In genomic region chr9:83304686-83305085, GRCh38 we compare ENCODE assay signal across 12 cellular contexts.
DNase-seq lines count a peak whose midpoint lies in the region; ATAC-seq and TF ChIP-seq lines count a peak whose summit lies in the region.
"Had no signal": no experiment of that assay in that cellular context is flagged by ENCODE, and none has a peak within 500 bp of the region (broad histone marks: within the 10 kb centered on the region; RNA-seq: fewer than 3 reads in every experiment).

No MANE protein-coding gene starts in this region.

- H3K4me3 ChIP-seq in foreskin fibroblast (ENCODE audit: low read depth in 1 of 2, low read length in 2 of 2): no peak overlapping the region
- no peak overlapping the region for H3K4me3 ChIP-seq in ovary
- no peak overlapping the region for H3K4me3 ChIP-seq in OCI-LY7 (ENCODE audit: low read depth, low read length, poor library complexity, severe bottlenecking)

- no peak overlapping the region for H2AFZ ChIP-seq in OCI-LY7 (ENCODE audit: low read length)

- H3K27me3 ChIP-seq in ovary: no peaks in the 10 kb centered on the region

- no peak for TF ChIP-seq POLR2A in ovary (IDR thresholded peaks at IDR 0.05)
- no peak for TF ChIP-seq POLR2A in GM18505 (IDR thresholded peaks at IDR 0.05; ENCODE audit: borderline replicate concordance, extremely low read depth, insufficient read depth, insufficient read length)

- H3K9me3 ChIP-seq in ovary (no peaks in the 10 kb centered on the region), OCI-LY7 (ENCODE audit: low read length) (no peaks in the 10 kb centered on the region)

- H3K9me2 ChIP-seq in OCI-LY7 (ENCODE audit: insufficient read depth, low read length): no peaks in the 10 kb centered on the region

- POLR2A ChIA-PET in OCI-LY7 (lab: Charles Lee): no interaction called here

- no peaks in the 10 kb centered on the region for H3K79me2 ChIP-seq in OCI-LY7 (ENCODE audit: insufficient read depth, low read depth, low read length)

- H4K20me1 ChIP-seq in OCI-LY7 (ENCODE audit: insufficient read depth, low read length): no peaks in the 10 kb centered on the region

- no TSS peak for BruUV-seq in OCI-LY7 (replicated peaks; lab: Mats Ljungman, UMichigan)

- WGBS in ovary, 3 donors: 2 to 5% (median 5%) methylated on average over 8 of the region's 8 CpGs

- H3K4me1 ChIP-seq in ovary (ENCODE audit: insufficient read depth) (peaks cover 17% of the 10 kb centered on the region), OCI-LY7 (ENCODE audit: insufficient read depth, low read length, poor library complexity, severe bottlenecking) (no peaks in the 10 kb centered on the region)

- H3K27ac ChIP-seq in ovary: peak overlapping the region in 1 of 2 donors; percentile 54
- no peak overlapping the region for H3K27ac ChIP-seq in OCI-LY7 (ENCODE audit: low read depth, low read length, poor library complexity, severe bottlenecking)
- H3K27ac ChIP-seq: epithelial cell of prostate had no signal

- no peak overlapping the region for H3K4me2 ChIP-seq in OCI-LY7 (ENCODE audit: low read length)

- DNase-seq in C1 segment of cervical spinal cord (lab: John Stamatoyannopoulos, UW) (peak in 11 of 14 donors; percentile 18 to 76 (median 58)), NCI-H446 (lab: John Stamatoyannopoulos, UW) (peak; percentile 70 to 90), foreskin fibroblast (peak; percentile 73 to 90), ovary (peak; percentile 89 to 92 (median 90)), OCI-LY7 (ENCODE audit: low spot score) (no peak)
- DNase-seq in activated CD4-positive, alpha-beta T cell treated with anti-CD3 and anti-CD28 coated beads for 4 hours: no peak
- DNase-seq: activated CD8-positive, alpha-beta T cell treated with anti-CD3 and anti-CD28 coated beads, Interleukin-2, amount 10 ng/mL, durations not matched to agents 7 days and 5 days; DND-41; NCI-H748 treated with DMSO at 0.1 percent for 48 hours had no signal

- TF ChIP-seq EP300 in ovary (IDR thresholded peaks at IDR 0.05): no peak

- TF ChIP-seq CTCF in foreskin fibroblast (IDR thresholded peaks at IDR 0.05; ENCODE audit: low read depth, low read length): no peak
- no peak for TF ChIP-seq CTCF in ovary (IDR thresholded peaks at IDR 0.05)
- TF ChIP-seq CTCF in OCI-LY7 (conservative IDR thresholded peaks at IDR 0.05; ENCODE audit: low read length): no peak

- no peak for ATAC-seq in GM18505 (IDR thresholded peaks at IDR 0.05; ENCODE audit: unreplicated experiment)
- ATAC-seq in HG02623 (IDR thresholded peaks at IDR 0.05; ENCODE audit: unreplicated experiment): no peak
- ATAC-seq: activated CD8-positive, alpha-beta T cell treated with anti-CD3 and anti-CD28 coated beads, Interleukin-2, amount 10 ng/mL, durations not matched to agents 7 days and 5 days had no signal

- no peaks in the 10 kb centered on the region for H3K36me3 ChIP-seq in ovary
- H3K36me3 ChIP-seq in OCI-LY7 (ENCODE audit: insufficient read depth, low read length): no peaks in the 10 kb centered on the region

- intact Hi-C loops in ovary (cut with DNase I) (no loop called here), OCI-LY7 (cut with micrococcal nuclease; ENCODE audit: unreplicated experiment) (no loop called here)

- CTCF ChIA-PET in OCI-LY7 (lab: Charles Lee; ENCODE audit: unreplicated experiment): no interaction called here

Comparison
In these comparisons a context has a peak if more than half of its experiments do, and no peak if none do; other contexts are left out.
1. DNase-seq: peak in C1 segment of cervical spinal cord (11 of 14), NCI-H446 (2 of 2), foreskin fibroblast (2 of 2) and ovary (5 of 5); none in activated CD4-positive, alpha-beta T cell treated with anti-CD3 and anti-CD28 coated beads for 4 hours (0 of 2) and OCI-LY7 (single experiment).